8 cellular contexts compared by ENCODE assay signal in the genomic region with DNA sequence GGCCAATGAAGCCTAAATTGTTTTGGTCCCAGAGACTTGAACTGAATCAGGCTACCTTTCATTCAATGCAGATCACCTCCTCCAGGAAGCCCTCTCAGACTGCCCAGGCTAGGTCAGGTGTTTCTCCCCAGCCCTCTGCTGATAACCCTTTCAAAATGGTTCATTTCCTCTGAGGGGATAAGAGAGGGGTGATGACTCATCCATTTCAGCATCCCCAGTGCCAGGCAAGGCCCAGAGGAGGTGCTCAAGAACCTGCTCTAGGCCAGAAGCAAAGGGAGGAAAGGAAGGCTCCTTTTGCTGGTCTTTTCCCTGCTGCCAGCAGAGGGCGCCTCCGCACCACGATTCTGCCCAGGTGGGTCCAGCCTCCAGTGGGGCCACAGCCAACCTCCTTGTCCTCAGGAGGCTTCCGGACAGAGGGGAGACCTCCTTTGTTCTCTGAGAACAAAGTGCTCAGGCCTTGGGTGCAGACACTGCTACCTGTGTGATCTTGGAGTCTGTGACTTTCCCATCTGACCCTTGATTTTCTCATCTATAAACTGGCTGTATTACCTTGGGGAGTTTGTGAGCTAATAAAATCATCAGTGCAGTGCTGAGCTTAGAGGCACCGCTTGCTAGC. TPM values are rescaled to one million over a fixed set of nuclear protein-coding genes. Genes with fewer than 3 reads are reported as not detected.
DNase-seq lines count a peak whose midpoint lies in the region; ATAC-seq and TF ChIP-seq lines count a peak whose summit lies in the region.

No MANE protein-coding gene starts in this region.

- H3K79me2 ChIP-seq in DND-41 (ENCODE audit: insufficient read depth, low read length), result no peaks in the 10 kb centered on the region

- H3K27ac ChIP-seq in DND-41 (ENCODE audit: low read length) (no peak overlapping the region), heart left ventricle (no peak overlapping the region)

- H3K36me3 Mint-ChIP-seq in activated naive CD8-positive, alpha-beta T cell treated with anti-CD3 and anti-CD28 coated beads for 36 hours, result no peaks in the 10 kb centered on the region

- H3K36me3 ChIP-seq in DND-41 (ENCODE audit: insufficient read depth, low read length), result no peaks in the 10 kb centered on the region
- H3K36me3 ChIP-seq in heart left ventricle, result no peaks in the 10 kb centered on the region

- H3K4me1 ChIP-seq in DND-41 (ENCODE audit: insufficient read depth, low read length), result no peaks in the 10 kb centered on the region
- H3K4me1 ChIP-seq in heart left ventricle, result no peaks in the 10 kb centered on the region

- ATAC-seq in DND-41 (ENCODE audit: insufficient read depth, low read depth) (peak; percentile 80), heart left ventricle (peak; percentile 69 to 89 (median 84)), GM21737 (IDR thresholded peaks at IDR 0.05; ENCODE audit: unreplicated experiment) (no peak), GM21390 (IDR thresholded peaks at IDR 0.05; ENCODE audit: unreplicated experiment) (no peak)

- H3K27me3 ChIP-seq in DND-41 (ENCODE audit: insufficient read depth, low read length, poor library complexity) (no peaks in the 10 kb centered on the region), heart left ventricle (peaks cover 0 to 7% (median 0%) of the 10 kb centered on the region in 9 donors)

- H3K9me3 Mint-ChIP-seq in activated naive CD8-positive, alpha-beta T cell treated with anti-CD3 and anti-CD28 coated beads for 36 hours, result peaks cover 3% of the 10 kb centered on the region

- TF ChIP-seq CTCF in DND-41 (IDR thresholded peaks at IDR 0.05; ENCODE audit: borderline replicate concordance, extremely low read depth, low read length, poor library complexity, severe bottlenecking) (peak; percentile 94), heart left ventricle (IDR thresholded peaks at IDR 0.05) (peak; percentile 76 to 87 (median 84))

- WGBS in heart left ventricle, 4 donors, result 17 to 88% (median 20%) methylated on average over 1 to 5 of the region's 5 CpGs

- no peak overlapping the region for H3K4me3 Mint-ChIP-seq in activated naive CD8-positive, alpha-beta T cell treated with anti-CD3 and anti-CD28 coated beads for 36 hours

- peaks cover 3% of the 10 kb centered on the region for H3K27me3 Mint-ChIP-seq in activated naive CD8-positive, alpha-beta T cell treated with anti-CD3 and anti-CD28 coated beads for 36 hours

- H3K27ac Mint-ChIP-seq in activated naive CD8-positive, alpha-beta T cell treated with anti-CD3 and anti-CD28 coated beads for 36 hours, result no peak overlapping the region

- H3K9me3 ChIP-seq in DND-41 (ENCODE audit: insufficient read depth, low read length, severe bottlenecking) (no peaks in the 10 kb centered on the region), heart left ventricle (no peaks in the 10 kb centered on the region)

- no peak overlapping the region for H3K9ac ChIP-seq in DND-41 (ENCODE audit: low read depth, low read length)

- H3K4me1 Mint-ChIP-seq in activated naive CD8-positive, alpha-beta T cell treated with anti-CD3 and anti-CD28 coated beads for 36 hours, result no peaks in the 10 kb centered on the region

- no peak overlapping the region for H3K4me2 ChIP-seq in DND-41 (ENCODE audit: insufficient read depth, low read length)

- DNase-seq in DND-41 (peak; percentile 60), KG1 (lab: John Stamatoyannopoulos, UW) (peak; percentile 31), SKM-1 treated with dmso at 0.1 percent for 144 hours (lab: John Stamatoyannopoulos, UW; ENCODE audit: unreplicated experiment) (peak; percentile 76), heart left ventricle (peak; percentile 42 to 82 (median 67)), renal cortical epithelial cell (ENCODE audit: low read depth) (peak; percentile 66)
- peak; percentile 72 for DNase-seq in activated naive CD8-positive, alpha-beta T cell treated with anti-CD3 and anti-CD28 coated beads for 36 hours

- H3K4me3 ChIP-seq in DND-41 (ENCODE audit: low read depth in 1 of 2, low read length in 2 of 2), result no peak overlapping the region
- H3K4me3 ChIP-seq in heart left ventricle, result no peak overlapping the region

- no peaks in the 10 kb centered on the region for H4K20me1 ChIP-seq in DND-41 (ENCODE audit: insufficient read depth, low read length)

- intact Hi-C loops in heart left ventricle (cut with DNase I), result loop anchor here in 7 of 10 donors (5.0 to 10.0 kb wide), 6 partner anchors 331 to 1091 kb away; partner anchors contain the start of gene IGSF21 (in 2 of the 7)

- TF ChIP-seq POLR2A in heart left ventricle (IDR thresholded peaks at IDR 0.05), result no peak

- H2AFZ ChIP-seq in DND-41 (ENCODE audit: low read depth, low read length), result no peak overlapping the region

RNA-seq across cellular contexts. Expression of gene ARHGEF10L, which starts 45.3 kb away (rescaled TPM):
- not detected for total RNA-seq in activated naive CD8-positive, alpha-beta T cell treated with anti-CD3 and anti-CD28 coated beads for 36 hours
- total RNA-seq in heart left ventricle, result 10 to 100 TPM; 44.6 to 72.8 (median 57.5) TPM
- polyA plus RNA-seq in heart left ventricle, result 10 to 100 TPM; 57.9 to 65.8 TPM
- total RNA-seq in renal cortical epithelial cell, result 16.0 and 51.2 TPM in 2 replicates

RNA-seq across cellular contexts. Expression of gene RCC2, which starts 54.7 kb away (rescaled TPM):
- 100 to 1,000 TPM; 192 to 196 TPM for total RNA-seq in activated naive CD8-positive, alpha-beta T cell treated with anti-CD3 and anti-CD28 coated beads for 36 hours
- total RNA-seq in heart left ventricle (10 to 100 TPM in 7 of 9 donors, 1 to 10 TPM in 2; 7.9 to 39.1 (median 14.3) TPM), renal cortical epithelial cell (71.7 and 82.0 TPM in 2 replicates)
- 10 to 100 TPM in 1 of 2 donors, 1 to 10 TPM in 1; 6.1 to 15.2 TPM for polyA plus RNA-seq in heart left ventricle

Comparison
In these comparisons a context has a peak if more than half of its experiments do, and no peak if none do; other contexts are left out.
1. ATAC-seq: peak in DND-41 (single experiment) and heart left ventricle (4 of 4); none in GM21737 (single experiment) and GM21390 (single experiment).
2. RNA of gene ARHGEF10L, which starts 45.3 kb away (total RNA-seq): 44.6 to 72.8 TPM in heart left ventricle and 16.0 to 51.2 TPM in renal cortical epithelial cell; not detected in activated naive CD8-positive, alpha-beta T cell treated with anti-CD3 and anti-CD28 coated beads for 36 hours; every median in the first group is over 10 times any median in the second.
3. Peak in every context shown above with its lines, with median percentiles within 50 percentile points of each other: DNase-seq.